In the genomic region with DNA sequence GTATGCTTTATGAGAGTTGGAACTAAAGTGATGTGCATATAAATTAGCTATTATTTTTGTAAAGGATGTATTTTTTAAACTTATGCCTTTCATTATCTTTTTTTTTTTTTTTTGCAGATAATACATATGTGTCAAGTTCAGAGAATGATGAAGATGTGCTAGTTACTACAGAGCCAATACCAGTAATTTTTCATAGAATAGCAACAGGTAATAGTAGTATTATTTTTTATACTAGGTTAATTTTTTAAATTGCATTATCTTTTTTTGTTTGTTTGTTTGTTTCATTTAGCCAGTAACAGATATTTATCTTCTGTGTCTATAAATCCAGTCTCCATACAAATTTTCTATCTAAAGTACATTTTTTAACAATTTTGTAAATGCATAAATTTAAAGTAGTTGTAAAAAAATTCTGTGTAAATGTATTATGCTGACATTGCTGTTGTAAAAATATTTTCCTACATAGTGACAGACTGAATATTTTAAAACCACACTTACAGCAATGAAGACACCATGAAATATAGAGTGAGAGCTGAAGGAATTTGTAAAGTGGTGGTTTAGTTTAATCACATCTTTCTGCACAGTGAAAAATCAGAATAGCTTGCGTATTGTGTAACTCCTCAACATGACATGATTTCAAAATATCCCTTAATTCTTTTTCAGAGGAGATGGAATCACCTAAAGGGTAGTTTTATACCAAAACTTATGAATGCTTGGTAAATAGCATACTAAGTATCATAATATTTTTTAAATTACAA, we compare ENCODE assay signal across 18 cellular contexts.
"Had no signal": no experiment of that assay in that cellular context is flagged by ENCODE, and none has a peak within 500 bp of the region (broad histone marks: within the 10 kb centered on the region; RNA-seq: fewer than 3 reads in every experiment).

No MANE protein-coding gene starts in this region.

- H3K4me1 ChIP-seq: body of pancreas, gastroesophageal sphincter, vagina had no signal

- DNase-seq: activated CD4-positive, alpha-beta T cell treated with anti-CD3 and anti-CD28 coated beads for 48 hours; activated CD4-positive, CD25-positive, alpha-beta regulatory T cell; activated CD8-positive, alpha-beta T cell treated with anti-CD3 and anti-CD28 coated beads, Interleukin-2, amount 10 ng/mL, durations not matched to agents 7 days and 5 days; activated naive CD4-positive, alpha-beta T cell treated with Interleukin-2 at 50 U/mL for 16 hours; activated naive CD8-positive, alpha-beta T cell treated with anti-CD3 and anti-CD28 coated beads, Interleukin-2, amount 10 ng/mL, durations not matched to agents 7 days and 5 days; activated T-cell treated with anti-CD3 and anti-CD28 coated beads, Interleukin-2, amount 50 U/mL, for 24 hours; body of pancreas; erythroblast; heart right ventricle; left ventricle myocardium superior; mucosa of descending colon; naive B cell; stomach; trophoblast cell had no signal

- FAIRE-seq: endometrium had no signal

- H3K4me3 ChIP-seq: body of pancreas, coronary artery, gastroesophageal sphincter, heart right ventricle, mucosa of descending colon, stomach, vagina had no signal

- H3K9me3 ChIP-seq: body of pancreas, gastroesophageal sphincter, mucosa of descending colon, stomach, vagina had no signal

- ATAC-seq: activated CD8-positive, alpha-beta T cell treated with anti-CD3 and anti-CD28 coated beads, Interleukin-2, amount 10 ng/mL, durations not matched to agents 7 days and 5 days; body of pancreas; gastroesophageal sphincter; heart right ventricle; left ventricle myocardium superior; mucosa of descending colon had no signal

- H3K27ac ChIP-seq: body of pancreas, coronary artery, gastroesophageal sphincter, heart right ventricle, stomach, vagina had no signal

- H3K36me3 ChIP-seq: vagina had no signal

- H3K27me3 ChIP-seq: body of pancreas, gastroesophageal sphincter, heart right ventricle, stomach, vagina had no signal
